Comparison of ENCODE assay signal across 12 cellular contexts in genomic region chr10:101631821-101632475, GRCh38. TPM values are rescaled to one million over a fixed set of nuclear protein-coding genes. Genes with fewer than 3 reads are reported as not detected.
DNase-seq lines count a peak whose midpoint lies in the region; ATAC-seq and TF ChIP-seq lines count a peak whose summit lies in the region.
"Had no signal": no experiment of that assay in that cellular context is flagged by ENCODE, and none has a peak within 500 bp of the region (broad histone marks: within the 10 kb centered on the region; RNA-seq: fewer than 3 reads in every experiment).

No MANE protein-coding gene starts in this region.

- no peak for DNase-seq in endothelial cell (ENCODE audit: low spot score)
- DNase-seq in left lung, result no peak
- no peak for DNase-seq in stimulated activated effector memory CD8-positive, alpha-beta T cell treated with anti-CD3 and anti-CD28 coated beads, Interleukin-12 subunit alpha, Interleukin-12 subunit beta, amount 100 ng/mL, for 72 hours (ENCODE audit: low spot score in 2 of 2)
- DNase-seq in immature natural killer cell, result no peak
- DNase-seq in stomach, result no peak
- DNase-seq: GM23248, Karpas-422, NCI-H1930, NCI-H2171, NCI-H510A treated with DMSO at 0.1 percent for 48 hours had no signal

- intact Hi-C loops in left lung (cut with DNase I), result no loop called here
- intact Hi-C loops in stomach (cut with DNase I; ENCODE audit: low total_unique reads), result no loop called here

- no peaks in the 10 kb centered on the region for H3K4me1 ChIP-seq in left lung
- peaks cover 0 to 6% (median 0%) of the 10 kb centered on the region in 4 donors for H3K4me1 ChIP-seq in stomach

- H3K4me1 Mint-ChIP-seq in activated T-helper 17 cell treated with anti-CD3 and anti-CD28 coated beads, Interleukin-2, amount 50 U/mL, for 72 hours, result peaks cover 17% of the 10 kb centered on the region
- H3K4me1 Mint-ChIP-seq in endothelial cell (ENCODE audit: unreplicated experiment), result peaks cover 8% of the 10 kb centered on the region
- peaks cover 21% of the 10 kb centered on the region for H3K4me1 Mint-ChIP-seq in stimulated activated effector memory CD8-positive, alpha-beta T cell treated with anti-CD3 and anti-CD28 coated beads, Interleukin-12 subunit alpha, Interleukin-12 subunit beta, amount 100 ng/mL, for 72 hours
- peaks cover 20 to 61% of the 10 kb centered on the region in 2 donors for H3K4me1 Mint-ChIP-seq in immature natural killer cell

- TF ChIP-seq POLR2A in stomach (IDR thresholded peaks at IDR 0.05), result no peak

- H3K9me3 ChIP-seq in left lung (no peaks in the 10 kb centered on the region), stomach (no peaks in the 10 kb centered on the region)

- H3K4me3 ChIP-seq in left lung, result no peak overlapping the region
- H3K4me3 ChIP-seq in stomach, result no peak overlapping the region
- H3K4me3 ChIP-seq: GM23248 had no signal

- TF ChIP-seq CTCF in endothelial cell (IDR thresholded peaks at IDR 0.05; ENCODE audit: unreplicated experiment), result no peak
- no peak for TF ChIP-seq CTCF in left lung (IDR thresholded peaks at IDR 0.05)
- no peak for TF ChIP-seq CTCF in stomach (IDR thresholded peaks at IDR 0.05)

- no peaks in the 10 kb centered on the region for H3K9me3 Mint-ChIP-seq in activated T-helper 17 cell treated with anti-CD3 and anti-CD28 coated beads, Interleukin-2, amount 50 U/mL, for 72 hours
- H3K9me3 Mint-ChIP-seq in endothelial cell (ENCODE audit: unreplicated experiment), result no peaks in the 10 kb centered on the region
- H3K9me3 Mint-ChIP-seq in stimulated activated effector memory CD8-positive, alpha-beta T cell treated with anti-CD3 and anti-CD28 coated beads, Interleukin-12 subunit alpha, Interleukin-12 subunit beta, amount 100 ng/mL, for 72 hours, result no peaks in the 10 kb centered on the region
- H3K9me3 Mint-ChIP-seq in immature natural killer cell, result no peaks in the 10 kb centered on the region

- ATAC-seq in activated T-helper 17 cell treated with anti-CD3 and anti-CD28 coated beads, Interleukin-2, amount 50 U/mL, for 72 hours (replicated peaks), result no peak
- ATAC-seq in left lung (peak; percentile 76), HG02798 (IDR thresholded peaks at IDR 0.05; ENCODE audit: poor library complexity, unreplicated experiment) (no peak)
- ATAC-seq in stimulated activated effector memory CD8-positive, alpha-beta T cell treated with anti-CD3 and anti-CD28 coated beads, Interleukin-12 subunit alpha, Interleukin-12 subunit beta, amount 100 ng/mL, for 72 hours, result no peak

- peak overlapping the region; percentile 61 for H3K27ac Mint-ChIP-seq in activated T-helper 17 cell treated with anti-CD3 and anti-CD28 coated beads, Interleukin-2, amount 50 U/mL, for 72 hours
- H3K27ac Mint-ChIP-seq in endothelial cell (ENCODE audit: unreplicated experiment) (peak overlapping the region; percentile 30), immature natural killer cell (no peak overlapping the region)
- peak overlapping the region; percentile 55 for H3K27ac Mint-ChIP-seq in stimulated activated effector memory CD8-positive, alpha-beta T cell treated with anti-CD3 and anti-CD28 coated beads, Interleukin-12 subunit alpha, Interleukin-12 subunit beta, amount 100 ng/mL, for 72 hours

- H3K27ac ChIP-seq in left lung (no peak overlapping the region), stomach (no peak overlapping the region)
- H3K27ac ChIP-seq: GM23248 had no signal

- TF ChIP-seq EP300 in stomach (IDR thresholded peaks at IDR 0.05), result no peak

- H3K36me3 Mint-ChIP-seq in activated T-helper 17 cell treated with anti-CD3 and anti-CD28 coated beads, Interleukin-2, amount 50 U/mL, for 72 hours (ENCODE audit: low read depth), result peaks cover 53% of the 10 kb centered on the region
- H3K36me3 Mint-ChIP-seq in endothelial cell (ENCODE audit: low read depth, unreplicated experiment) (peaks cover 9% of the 10 kb centered on the region), immature natural killer cell (peaks cover 0 to 4% (median 0%) of the 10 kb centered on the region in 3 donors)
- peaks cover 32% of the 10 kb centered on the region for H3K36me3 Mint-ChIP-seq in stimulated activated effector memory CD8-positive, alpha-beta T cell treated with anti-CD3 and anti-CD28 coated beads, Interleukin-12 subunit alpha, Interleukin-12 subunit beta, amount 100 ng/mL, for 72 hours

- H3K27me3 ChIP-seq in left lung, result no peaks in the 10 kb centered on the region
- no peaks in the 10 kb centered on the region for H3K27me3 ChIP-seq in stomach

- peaks cover 0 to 16% of the 10 kb centered on the region in 2 donors for H3K36me3 ChIP-seq in left lung
- H3K36me3 ChIP-seq in stomach, result peaks cover 0 to 60% (median 46%) of the 10 kb centered on the region in 4 donors

- no peak overlapping the region for H3K4me3 Mint-ChIP-seq in activated T-helper 17 cell treated with anti-CD3 and anti-CD28 coated beads, Interleukin-2, amount 50 U/mL, for 72 hours
- no peak overlapping the region for H3K4me3 Mint-ChIP-seq in endothelial cell (ENCODE audit: unreplicated experiment)
- H3K4me3 Mint-ChIP-seq in stimulated activated effector memory CD8-positive, alpha-beta T cell treated with anti-CD3 and anti-CD28 coated beads, Interleukin-12 subunit alpha, Interleukin-12 subunit beta, amount 100 ng/mL, for 72 hours, result no peak overlapping the region
- no peak overlapping the region for H3K4me3 Mint-ChIP-seq in immature natural killer cell

- 71 to 83% (median 72%) methylated on average over 8 of the region's 8 CpGs for WGBS in stomach, 5 donors

- H3K27me3 Mint-ChIP-seq in activated T-helper 17 cell treated with anti-CD3 and anti-CD28 coated beads, Interleukin-2, amount 50 U/mL, for 72 hours, result no peaks in the 10 kb centered on the region
- H3K27me3 Mint-ChIP-seq in endothelial cell (ENCODE audit: unreplicated experiment) (no peaks in the 10 kb centered on the region), immature natural killer cell (ENCODE audit: low read depth in 3 of 3) (peaks cover 0 to 3% (median 0%) of the 10 kb centered on the region in 3 donors)

RNA-seq across cellular contexts. Expression of gene DPCD, which starts 43.8 kb away (rescaled TPM):
- total RNA-seq in activated T-helper 17 cell treated with anti-CD3 and anti-CD28 coated beads, Interleukin-2, amount 50 U/mL, for 72 hours, result 10 to 100 TPM; 10.6 to 19.2 TPM
- total RNA-seq in endothelial cell (ENCODE audit: unreplicated experiment), result 16.7 TPM
- total RNA-seq in left lung, result 10 to 100 TPM; 13.5 TPM
- polyA plus RNA-seq in immature natural killer cell, result 1 to 10 TPM in 2 of 3 donors, not detected in 1; 2.1 to 2.8 TPM
- total RNA-seq in stomach, result 10 to 100 TPM in 4 of 5 donors, 1 to 10 TPM in 1; 6.7 to 86.6 (median 18.7) TPM
- polyA plus RNA-seq in stomach, result 10 to 100 TPM; 16.7 to 27.3 (median 23.6) TPM

RNA-seq across cellular contexts. Expression of gene POLL, which starts 43.9 kb away (rescaled TPM):
- total RNA-seq in activated T-helper 17 cell treated with anti-CD3 and anti-CD28 coated beads, Interleukin-2, amount 50 U/mL, for 72 hours, result 10 to 100 TPM; 26.3 to 46.8 TPM
- 44.8 TPM for total RNA-seq in endothelial cell (ENCODE audit: unreplicated experiment)
- total RNA-seq in left lung, result 10 to 100 TPM; 22.2 to 27.8 TPM
- 10 to 100 TPM; 11.7 to 15.5 (median 12.2) TPM for polyA plus RNA-seq in immature natural killer cell
- 100 to 1,000 TPM in 2 of 5 donors, 10 to 100 TPM in 3; 12.9 to 122 (median 62.9) TPM for total RNA-seq in stomach
- 10 to 100 TPM; 21.4 to 38.9 (median 29.5) TPM for polyA plus RNA-seq in stomach

Comparison
In these comparisons a context has a peak if more than half of its experiments do, and no peak if none do; other contexts are left out.
1. H3K27ac Mint-ChIP-seq: peak in activated T-helper 17 cell treated with anti-CD3 and anti-CD28 coated beads, Interleukin-2, amount 50 U/mL, for 72 hours (single experiment), endothelial cell (single experiment) and stimulated activated effector memory CD8-positive, alpha-beta T cell treated with anti-CD3 and anti-CD28 coated beads, Interleukin-12 subunit alpha, Interleukin-12 subunit beta, amount 100 ng/mL, for 72 hours (single experiment); none in immature natural killer cell (0 of 6).